Comparison of ENCODE assay signal across 8 cellular contexts in the genomic region with DNA sequence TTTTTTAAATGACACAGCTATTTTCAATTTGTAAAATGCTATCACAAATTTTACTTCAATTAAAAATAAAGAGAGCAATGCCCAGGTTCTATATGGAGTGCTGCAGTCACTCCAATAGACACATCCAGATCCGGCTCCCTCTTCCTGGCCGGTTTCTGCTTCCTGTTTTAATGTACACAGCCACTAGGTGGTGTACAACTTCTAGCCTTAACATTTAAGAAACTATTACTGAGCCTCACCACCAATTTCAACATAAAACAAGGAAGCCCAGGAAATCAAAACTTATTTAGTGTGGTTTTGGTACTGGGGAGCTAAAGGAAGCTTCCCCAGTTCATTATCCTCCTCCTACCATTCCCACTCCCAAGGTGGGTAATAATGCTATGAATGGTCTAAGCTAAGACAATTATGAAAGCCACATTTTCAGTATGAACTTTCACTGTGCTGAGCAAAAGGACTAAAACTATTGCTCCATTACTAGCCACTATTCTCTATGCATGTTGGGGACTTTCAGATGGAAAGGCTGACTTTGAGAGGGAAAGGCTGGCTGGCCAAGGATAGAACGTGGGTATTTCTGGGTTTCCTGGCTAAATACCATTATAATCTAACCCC. TPM values are rescaled to one million over a fixed set of nuclear protein-coding genes. Genes with fewer than 3 reads are reported as not detected.
DNase-seq lines count a peak whose midpoint lies in the region; ATAC-seq and TF ChIP-seq lines count a peak whose summit lies in the region.

No MANE protein-coding gene starts in this region.

- ATAC-seq in HG02981 (IDR thresholded peaks at IDR 0.05; ENCODE audit: unreplicated experiment) (peak; percentile 40), HG03135 (IDR thresholded peaks at IDR 0.05; ENCODE audit: unreplicated experiment) (no peak)

- TF ChIP-seq POLR2A in transverse colon (IDR thresholded peaks at IDR 0.05) = no peak

- H3K27me3 ChIP-seq in transverse colon = no peaks in the 10 kb centered on the region

- H3K36me3 ChIP-seq in transverse colon = peaks cover 0 to 44% (median 22%) of the 10 kb centered on the region in 4 donors

- WGBS in transverse colon (ENCODE audit: low coverage in 1 of 2), 2 donors = 17 to 20% methylated on average over 3 of the region's 3 CpGs

- H3K9me3 ChIP-seq in transverse colon = no peaks in the 10 kb centered on the region

- TF ChIP-seq CTCF in transverse colon (IDR thresholded peaks at IDR 0.05) = peak; percentile 75 to 90 (median 80)

- H3K27ac ChIP-seq in epithelial cell of prostate (peak overlapping the region; percentile 53), transverse colon (peak overlapping the region; percentile 29 to 60 (median 46))

- H3K4me3 ChIP-seq in transverse colon = no peak overlapping the region

- intact Hi-C loops in transverse colon (cut with DNase I; ENCODE audit: low total_unique reads) = loop anchor here (2.0 to 5.0 kb wide), 3 partner anchors 49 to 225 kb away; a partner anchor contains a TSS

- DNase-seq in COLO829 (ENCODE audit: low spot score) = peak; percentile 59
- peak; percentile 69 for DNase-seq in NCI-H510A treated with DMSO at 0.1 percent for 48 hours (lab: John Stamatoyannopoulos, UW)
- DNase-seq in activated CD4-positive, alpha-beta T cell treated with anti-CD3 and anti-CD28 coated beads, Interleukin-2, amount 50 U/mL, for 48 hours = peak; percentile 26 to 35
- peak; percentile 33 for DNase-seq in epithelial cell of prostate (ENCODE audit: low read depth, low spot score)
- peak; percentile 70 for DNase-seq in mucosa of gallbladder (ENCODE audit: low spot score)
- DNase-seq in transverse colon = peak; percentile 57

- in situ Hi-C loops in transverse colon (cut with MboI; ENCODE audit: low pct_ligation_motif_present in 1 of 4, low pct_unique_long_range_greater_than_20kb in 1 of 4, low sequenced_read_pairs in 3 of 4) = loop anchor here (5.0 to 25.0 kb wide), 5 partner anchors 83 to 225 kb away; no protein-coding TSS in a partner anchor

- H3K4me1 ChIP-seq in transverse colon = peaks cover 0 to 15% (median 0%) of the 10 kb centered on the region in 4 donors

- TF ChIP-seq EP300 in transverse colon (IDR thresholded peaks at IDR 0.05; ENCODE audit: low read depth) = no peak

RNA-seq across cellular contexts. Expression of a gene that starts 25.5 kb away (rescaled TPM):
- 97.8 TPM for total RNA-seq in mucosa of gallbladder
- total RNA-seq in transverse colon = 100 to 1,000 TPM; 284 to 483 (median 296) TPM

RNA-seq across cellular contexts. Expression of a gene that starts 34.5 kb away (rescaled TPM):
- total RNA-seq in mucosa of gallbladder = 43.7 TPM
- 10 to 100 TPM; 32.4 to 78.6 (median 46.2) TPM for total RNA-seq in transverse colon

RNA-seq across cellular contexts. Expression of a gene that starts 44.5 kb away (rescaled TPM):
- total RNA-seq in mucosa of gallbladder (3.4 TPM), transverse colon (1 to 10 TPM in 3 of 4 donors, under 1 TPM in 1; 0.40 to 2.5 (median 1.5) TPM)

RNA-seq across cellular contexts. Expression of a gene that starts 48.4 kb away (rescaled TPM):
- total RNA-seq in mucosa of gallbladder (35.2 TPM), transverse colon (10 to 100 TPM; 11.3 to 26.8 (median 25.5) TPM)
